In genomic region chr11:957201-957920, GRCh38 we compare ENCODE assay signal across 1 cellular context.
TF ChIP-seq lines count a peak whose summit lies in the region.

No MANE protein-coding gene starts in this region.

TF ChIP-seq in WTC11, 78 proteins besides CTCF, POLR2A, EP300 and RAD21 (continued from another document):
- TF ChIP-seq, protein P1, sequence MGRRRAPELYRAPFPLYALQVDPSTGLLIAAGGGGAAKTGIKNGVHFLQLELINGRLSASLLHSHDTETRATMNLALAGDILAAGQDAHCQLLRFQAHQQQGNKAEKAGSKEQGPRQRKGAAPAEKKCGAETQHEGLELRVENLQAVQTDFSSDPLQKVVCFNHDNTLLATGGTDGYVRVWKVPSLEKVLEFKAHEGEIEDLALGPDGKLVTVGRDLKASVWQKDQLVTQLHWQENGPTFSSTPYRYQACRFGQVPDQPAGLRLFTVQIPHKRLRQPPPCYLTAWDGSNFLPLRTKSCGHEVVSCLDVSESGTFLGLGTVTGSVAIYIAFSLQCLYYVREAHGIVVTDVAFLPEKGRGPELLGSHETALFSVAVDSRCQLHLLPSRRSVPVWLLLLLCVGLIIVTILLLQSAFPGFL (CRISPR knock-in tag; IDR thresholded peaks at IDR 0.05; ENCODE audit: borderline replicate concordance): no peak
- TF ChIP-seq, protein P2, sequence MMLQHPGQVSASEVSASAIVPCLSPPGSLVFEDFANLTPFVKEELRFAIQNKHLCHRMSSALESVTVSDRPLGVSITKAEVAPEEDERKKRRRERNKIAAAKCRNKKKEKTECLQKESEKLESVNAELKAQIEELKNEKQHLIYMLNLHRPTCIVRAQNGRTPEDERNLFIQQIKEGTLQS (CRISPR knock-in tag; conservative IDR thresholded peaks at IDR 0.05): no peak
- no peak for TF ChIP-seq GRHL2 (CRISPR knock-in tag; IDR thresholded peaks at IDR 0.05; ENCODE audit: insufficient replicate concordance, severe bottlenecking)
- no peak for TF ChIP-seq HMGA2 (CRISPR knock-in tag; IDR thresholded peaks at IDR 0.05)
